Comparison of ENCODE assay signal across 13 cellular contexts in genomic region chr18:50313031-50313607, GRCh38. TPM values are rescaled to one million over a fixed set of nuclear protein-coding genes. Genes with fewer than 3 reads are reported as not detected.
DNase-seq lines count a peak whose midpoint lies in the region; ATAC-seq, FAIRE-seq and TF ChIP-seq lines count a peak whose summit lies in the region.
"Had no signal": no experiment of that assay in that cellular context is flagged by ENCODE, and none has a peak within 500 bp of the region (broad histone marks: within the 10 kb centered on the region; RNA-seq: fewer than 3 reads in every experiment).

No MANE protein-coding gene starts in this region.

- H3K27me3 ChIP-seq in OCI-LY3 (ENCODE audit: low read depth, low read length) = no peaks in the 10 kb centered on the region

- H3K36me3 ChIP-seq in OCI-LY3 (replicated peaks; ENCODE audit: low read depth, low read length) = no peaks in the 10 kb centered on the region

- TF ChIP-seq CTCF in OCI-LY3 (IDR thresholded peaks at IDR 0.05; ENCODE audit: low read depth, low read length) = no peak

- FAIRE-seq in GM12891 (lab: Jason Lieb, UNC) (peak; percentile 91), frontal cortex (lab: Jason Lieb, UNC) (no peak)
- FAIRE-seq: G401.6 had no signal

- peaks cover 77% of the 10 kb centered on the region for H3K4me1 ChIP-seq in OCI-LY3 (ENCODE audit: low read length)

- peak overlapping the region; percentile 84 for H3K27ac ChIP-seq in OCI-LY3 (ENCODE audit: low read length)

- peak overlapping the region; percentile 53 for H3K9ac ChIP-seq in OCI-LY3 (ENCODE audit: low read length)

- no peak for TF ChIP-seq POLR2A in GM12891 (IDR thresholded peaks at IDR 0.05; ENCODE audit: low read depth, low read length)

- ATAC-seq in GM21381 (IDR thresholded peaks at IDR 0.05; ENCODE audit: unreplicated experiment) (peak; percentile 20), HG03060 (IDR thresholded peaks at IDR 0.05; ENCODE audit: low read depth, unreplicated experiment) (peak; percentile 15)
- ATAC-seq: activated T-helper 17 cell treated with anti-CD3 and anti-CD28 coated beads, Interleukin-2, amount 50 U/mL, for 72 hours; esophagus mucosa had no signal

- no peaks in the 10 kb centered on the region for H4K20me1 ChIP-seq in OCI-LY3 (ENCODE audit: insufficient read depth, low read length)

- peak overlapping the region; percentile 57 for H3K4me2 ChIP-seq in OCI-LY3 (ENCODE audit: low read length)

- no peaks in the 10 kb centered on the region for H3K79me2 ChIP-seq in OCI-LY3 (ENCODE audit: low read length)

- H2AFZ ChIP-seq in OCI-LY3 (ENCODE audit: low read depth, low read length) = peak overlapping the region; percentile 24; the same call in 1 of the 2 replicates

- H3K9me3 ChIP-seq in OCI-LY3 (ENCODE audit: insufficient read depth, low read length) = no peaks in the 10 kb centered on the region

- peak overlapping the region; percentile 40 for H3K4me3 ChIP-seq in OCI-LY3 (ENCODE audit: low read length)

- DNase-seq in GM12891 (ENCODE audit: insufficient read length, low spot score) (no peak), KG1 (lab: John Stamatoyannopoulos, UW) (no peak), frontal cortex (ENCODE audit: low spot score in 2 of 2) (no peak), ecto neural progenitor cell (ENCODE audit: low spot score) (no peak), SKM-1 (lab: John Stamatoyannopoulos, UW; ENCODE audit: unreplicated experiment) (no peak)
- DNase-seq: GOT3, NCI-H2171 treated with DMSO at 0.1 percent for 48 hours had no signal

TF ChIP-seq in GM12891, 5 proteins besides CTCF, POLR2A, EP300 and RAD21:
- no peak for TF ChIP-seq POLR2AphosphoS5 (IDR thresholded peaks at IDR 0.05; ENCODE audit: low read depth, low read length)
- peak; percentile 87 for TF ChIP-seq SPI1 (IDR thresholded peaks at IDR 0.05; ENCODE audit: low read depth, low read length)

RNA-seq across cellular contexts. Expression of gene CXXC1, which starts 25.6 kb away (rescaled TPM):
- polyA plus RNA-seq in GM12891 (2012; ENCODE audit: low read depth, missing spikeins) = 107 TPM
- 35.5 TPM for total RNA-seq in frontal cortex

RNA-seq across cellular contexts. Expression of gene MBD1, which starts 31.8 kb away (rescaled TPM):
- 63.6 TPM for polyA plus RNA-seq in GM12891 (2012; ENCODE audit: low read depth, missing spikeins)
- total RNA-seq in frontal cortex = 51.4 TPM

RNA-seq across cellular contexts. Expression of gene CFAP53, which starts 46.8 kb away (rescaled TPM):
- polyA plus RNA-seq in GM12891 (2012; ENCODE audit: low read depth, missing spikeins) = 0.22 TPM
- total RNA-seq in frontal cortex = 1.2 TPM
